Comparison of ENCODE assay signal across 1 cellular context in the genomic region with DNA sequence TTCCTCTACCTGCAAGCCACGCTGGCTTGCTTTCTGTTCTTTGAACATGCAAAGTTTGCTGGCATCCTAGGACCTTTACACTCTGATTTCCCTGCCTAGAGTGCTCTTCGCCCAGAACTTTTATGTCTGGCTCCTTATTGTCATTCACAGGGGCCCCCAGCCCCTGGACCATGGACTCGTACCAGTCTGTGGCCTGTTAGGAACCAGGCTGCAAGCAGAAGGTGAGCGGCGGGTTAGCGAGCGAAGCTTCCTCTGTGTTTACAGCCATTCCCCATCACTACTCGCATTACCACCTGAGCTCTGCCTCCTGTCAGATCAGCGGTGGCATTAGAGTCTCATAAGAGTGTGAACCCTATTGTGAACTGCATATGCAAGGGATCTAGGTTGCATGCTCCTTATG.
TF ChIP-seq lines count a peak whose summit lies in the region.

No MANE protein-coding gene starts in this region.

TF ChIP-seq in HepG2, 621 proteins besides CTCF, POLR2A, EP300 and RAD21 (continued from another document and continues in another):
- TF ChIP-seq, protein P1, sequence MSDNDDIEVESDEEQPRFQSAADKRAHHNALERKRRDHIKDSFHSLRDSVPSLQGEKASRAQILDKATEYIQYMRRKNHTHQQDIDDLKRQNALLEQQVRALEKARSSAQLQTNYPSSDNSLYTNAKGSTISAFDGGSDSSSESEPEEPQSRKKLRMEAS (IDR thresholded peaks at IDR 0.05): no peak
- TF ChIP-seq BCL6 (CRISPR knock-in tag; IDR thresholded peaks at IDR 0.05) (no peak), NFE2L1 (CRISPR knock-in tag; IDR thresholded peaks at IDR 0.05; ENCODE audit: borderline replicate concordance) (no peak), RXRA (CRISPR knock-in tag; IDR thresholded peaks at IDR 0.05) (no peak), ZSCAN31 (CRISPR knock-in tag; IDR thresholded peaks at IDR 0.05; ENCODE audit: low read depth) (no peak), ZMYM4 (CRISPR knock-in tag; IDR thresholded peaks at IDR 0.05) (peak; percentile 36; the same call in 1 of the 2 replicates), HHEX (CRISPR knock-in tag; IDR thresholded peaks at IDR 0.05) (no peak), HNF4A (CRISPR knock-in tag; IDR thresholded peaks at IDR 0.05) (peak; percentile 70), ZFP36 (IDR thresholded peaks at IDR 0.05; ENCODE audit: borderline replicate concordance, low read depth, low read length, partially characterized antibody) (no peak), SOX5 (CRISPR knock-in tag; IDR thresholded peaks at IDR 0.05; ENCODE audit: borderline replicate concordance) (peak; percentile 20; the same call in 1 of the 2 replicates), TSC22D2 (CRISPR knock-in tag; IDR thresholded peaks at IDR 0.05; ENCODE audit: borderline replicate concordance) (no peak), TAF1 (CRISPR knock-in tag; IDR thresholded peaks at IDR 0.05) (no peak), SOX6 (IDR thresholded peaks at IDR 0.05) (no peak), SOX6 (CRISPR knock-in tag; IDR thresholded peaks at IDR 0.05) (peak; percentile 57; the same call in 1 of the 2 replicates), NCOA1 (CRISPR knock-in tag; IDR thresholded peaks at IDR 0.05) (no peak), HNF4G (IDR thresholded peaks at IDR 0.05; ENCODE audit: borderline replicate concordance, low read depth, low read length) (peak; percentile 71), HNF4G (CRISPR knock-in tag; IDR thresholded peaks at IDR 0.05; ENCODE audit: borderline replicate concordance, low read depth) (0 out of 2 replicates have a peak, but pooled peaks have one; percentile 23), SMAD1 (CRISPR knock-in tag; IDR thresholded peaks at IDR 0.05; ENCODE audit: borderline replicate concordance, low read depth) (no peak), JUND (CRISPR knock-in tag; IDR thresholded peaks at IDR 0.05) (no peak), ZBTB38 (CRISPR knock-in tag; IDR thresholded peaks at IDR 0.05) (peak; percentile 81), ZNF549 (CRISPR knock-in tag; IDR thresholded peaks at IDR 0.05) (peak; percentile 69; the same call in 1 of the 2 replicates), PHB2 (IDR thresholded peaks at IDR 0.05; ENCODE audit: partially characterized antibody) (no peak), EEA1 (CRISPR knock-in tag; IDR thresholded peaks at IDR 0.05; ENCODE audit: borderline replicate concordance) (no peak), ATF7-NPFF (CRISPR knock-in tag; IDR thresholded peaks at IDR 0.05; ENCODE audit: low read depth) (no peak), RBM22 (optimal IDR thresholded peaks at IDR 0.05; ENCODE audit: low read length) (no peak), POGZ (CRISPR knock-in tag; IDR thresholded peaks at IDR 0.05) (0 out of 2 replicates have a peak, but pooled peaks have one; percentile 32)
- TF ChIP-seq, protein P2, sequence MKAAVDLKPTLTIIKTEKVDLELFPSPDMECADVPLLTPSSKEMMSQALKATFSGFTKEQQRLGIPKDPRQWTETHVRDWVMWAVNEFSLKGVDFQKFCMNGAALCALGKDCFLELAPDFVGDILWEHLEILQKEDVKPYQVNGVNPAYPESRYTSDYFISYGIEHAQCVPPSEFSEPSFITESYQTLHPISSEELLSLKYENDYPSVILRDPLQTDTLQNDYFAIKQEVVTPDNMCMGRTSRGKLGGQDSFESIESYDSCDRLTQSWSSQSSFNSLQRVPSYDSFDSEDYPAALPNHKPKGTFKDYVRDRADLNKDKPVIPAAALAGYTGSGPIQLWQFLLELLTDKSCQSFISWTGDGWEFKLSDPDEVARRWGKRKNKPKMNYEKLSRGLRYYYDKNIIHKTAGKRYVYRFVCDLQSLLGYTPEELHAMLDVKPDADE (CRISPR knock-in tag; IDR thresholded peaks at IDR 0.05): no peak
- TF ChIP-seq, protein P3, sequence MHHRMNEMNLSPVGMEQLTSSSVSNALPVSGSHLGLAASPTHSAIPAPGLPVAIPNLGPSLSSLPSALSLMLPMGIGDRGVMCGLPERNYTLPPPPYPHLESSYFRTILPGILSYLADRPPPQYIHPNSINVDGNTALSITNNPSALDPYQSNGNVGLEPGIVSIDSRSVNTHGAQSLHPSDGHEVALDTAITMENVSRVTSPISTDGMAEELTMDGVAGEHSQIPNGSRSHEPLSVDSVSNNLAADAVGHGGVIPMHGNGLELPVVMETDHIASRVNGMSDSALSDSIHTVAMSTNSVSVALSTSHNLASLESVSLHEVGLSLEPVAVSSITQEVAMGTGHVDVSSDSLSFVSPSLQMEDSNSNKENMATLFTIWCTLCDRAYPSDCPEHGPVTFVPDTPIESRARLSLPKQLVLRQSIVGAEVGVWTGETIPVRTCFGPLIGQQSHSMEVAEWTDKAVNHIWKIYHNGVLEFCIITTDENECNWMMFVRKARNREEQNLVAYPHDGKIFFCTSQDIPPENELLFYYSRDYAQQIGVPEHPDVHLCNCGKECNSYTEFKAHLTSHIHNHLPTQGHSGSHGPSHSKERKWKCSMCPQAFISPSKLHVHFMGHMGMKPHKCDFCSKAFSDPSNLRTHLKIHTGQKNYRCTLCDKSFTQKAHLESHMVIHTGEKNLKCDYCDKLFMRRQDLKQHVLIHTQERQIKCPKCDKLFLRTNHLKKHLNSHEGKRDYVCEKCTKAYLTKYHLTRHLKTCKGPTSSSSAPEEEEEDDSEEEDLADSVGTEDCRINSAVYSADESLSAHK (CRISPR knock-in tag; IDR thresholded peaks at IDR 0.05; ENCODE audit: borderline replicate concordance): no peak
- TF ChIP-seq, protein P4, sequence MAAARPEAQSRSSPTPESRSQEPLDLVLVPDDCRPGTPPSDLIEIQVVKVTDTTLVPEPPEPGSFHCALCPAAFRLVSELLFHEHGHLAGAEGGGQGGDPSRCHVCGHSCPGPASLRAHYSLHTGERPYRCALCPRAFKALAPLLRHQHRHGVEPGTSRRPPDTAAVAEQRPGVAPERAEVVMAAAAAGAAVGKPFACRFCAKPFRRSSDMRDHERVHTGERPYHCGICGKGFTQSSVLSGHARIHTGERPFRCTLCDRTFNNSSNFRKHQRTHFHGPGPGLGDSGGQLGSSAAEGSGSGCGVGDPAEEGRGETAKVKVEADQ (CRISPR knock-in tag; IDR thresholded peaks at IDR 0.05; ENCODE audit: borderline replicate concordance): no peak
- TF ChIP-seq, protein P5, sequence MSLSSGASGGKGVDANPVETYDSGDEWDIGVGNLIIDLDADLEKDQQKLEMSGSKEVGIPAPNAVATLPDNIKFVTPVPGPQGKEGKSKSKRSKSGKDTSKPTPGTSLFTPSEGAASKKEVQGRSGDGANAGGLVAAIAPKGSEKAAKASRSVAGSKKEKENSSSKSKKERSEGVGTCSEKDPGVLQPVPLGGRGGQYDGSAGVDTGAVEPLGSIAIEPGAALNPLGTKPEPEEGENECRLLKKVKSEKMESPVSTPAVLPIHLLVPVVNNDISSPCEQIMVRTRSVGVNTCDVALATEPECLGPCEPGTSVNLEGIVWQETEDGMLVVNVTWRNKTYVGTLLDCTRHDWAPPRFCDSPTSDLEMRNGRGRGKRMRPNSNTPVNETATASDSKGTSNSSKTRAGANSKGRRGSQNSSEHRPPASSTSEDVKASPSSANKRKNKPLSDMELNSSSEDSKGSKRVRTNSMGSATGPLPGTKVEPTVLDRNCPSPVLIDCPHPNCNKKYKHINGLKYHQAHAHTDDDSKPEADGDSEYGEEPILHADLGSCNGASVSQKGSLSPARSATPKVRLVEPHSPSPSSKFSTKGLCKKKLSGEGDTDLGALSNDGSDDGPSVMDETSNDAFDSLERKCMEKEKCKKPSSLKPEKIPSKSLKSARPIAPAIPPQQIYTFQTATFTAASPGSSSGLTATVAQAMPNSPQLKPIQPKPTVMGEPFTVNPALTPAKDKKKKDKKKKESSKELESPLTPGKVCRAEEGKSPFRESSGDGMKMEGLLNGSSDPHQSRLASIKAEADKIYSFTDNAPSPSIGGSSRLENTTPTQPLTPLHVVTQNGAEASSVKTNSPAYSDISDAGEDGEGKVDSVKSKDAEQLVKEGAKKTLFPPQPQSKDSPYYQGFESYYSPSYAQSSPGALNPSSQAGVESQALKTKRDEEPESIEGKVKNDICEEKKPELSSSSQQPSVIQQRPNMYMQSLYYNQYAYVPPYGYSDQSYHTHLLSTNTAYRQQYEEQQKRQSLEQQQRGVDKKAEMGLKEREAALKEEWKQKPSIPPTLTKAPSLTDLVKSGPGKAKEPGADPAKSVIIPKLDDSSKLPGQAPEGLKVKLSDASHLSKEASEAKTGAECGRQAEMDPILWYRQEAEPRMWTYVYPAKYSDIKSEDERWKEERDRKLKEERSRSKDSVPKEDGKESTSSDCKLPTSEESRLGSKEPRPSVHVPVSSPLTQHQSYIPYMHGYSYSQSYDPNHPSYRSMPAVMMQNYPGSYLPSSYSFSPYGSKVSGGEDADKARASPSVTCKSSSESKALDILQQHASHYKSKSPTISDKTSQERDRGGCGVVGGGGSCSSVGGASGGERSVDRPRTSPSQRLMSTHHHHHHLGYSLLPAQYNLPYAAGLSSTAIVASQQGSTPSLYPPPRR (CRISPR knock-in tag; IDR thresholded peaks at IDR 0.05; ENCODE audit: borderline replicate concordance): 0 out of 2 replicates have a peak, but pooled peaks have one; percentile 22
- TF ChIP-seq, protein P6, sequence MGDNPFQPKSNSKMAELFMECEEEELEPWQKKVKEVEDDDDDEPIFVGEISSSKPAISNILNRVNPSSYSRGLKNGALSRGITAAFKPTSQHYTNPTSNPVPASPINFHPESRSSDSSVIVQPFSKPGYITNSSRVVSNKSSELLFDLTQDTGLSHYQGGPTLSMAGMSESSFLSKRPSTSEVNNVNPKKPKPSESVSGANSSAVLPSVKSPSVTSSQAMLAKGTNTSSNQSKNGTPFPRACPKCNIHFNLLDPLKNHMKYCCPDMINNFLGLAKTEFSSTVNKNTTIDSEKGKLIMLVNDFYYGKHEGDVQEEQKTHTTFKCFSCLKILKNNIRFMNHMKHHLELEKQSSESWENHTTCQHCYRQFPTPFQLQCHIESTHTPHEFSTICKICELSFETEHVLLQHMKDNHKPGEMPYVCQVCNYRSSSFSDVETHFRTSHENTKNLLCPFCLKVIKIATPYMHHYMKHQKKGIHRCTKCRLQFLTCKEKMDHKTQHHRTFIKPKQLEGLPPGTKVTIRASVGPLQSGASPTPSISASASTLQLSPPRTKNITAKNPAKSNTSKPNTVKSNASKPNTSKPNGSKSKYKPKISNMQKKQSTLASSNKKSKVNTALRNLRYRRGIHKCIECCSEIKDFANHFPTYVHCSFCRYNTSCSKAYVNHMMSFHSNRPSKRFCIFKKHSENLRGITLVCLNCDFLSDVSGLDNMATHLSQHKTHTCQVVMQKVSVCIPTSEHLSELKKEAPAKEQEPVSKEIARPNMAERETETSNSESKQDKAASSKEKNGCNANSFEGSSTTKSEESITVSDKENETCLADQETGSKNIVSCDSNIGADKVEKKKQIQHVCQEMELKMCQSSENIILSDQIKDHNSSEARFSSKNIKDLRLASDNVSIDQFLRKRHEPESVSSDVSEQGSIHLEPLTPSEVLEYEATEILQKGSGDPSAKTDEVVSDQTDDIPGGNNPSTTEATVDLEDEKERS (CRISPR knock-in tag; IDR thresholded peaks at IDR 0.05): no peak
- TF ChIP-seq, protein P7, sequence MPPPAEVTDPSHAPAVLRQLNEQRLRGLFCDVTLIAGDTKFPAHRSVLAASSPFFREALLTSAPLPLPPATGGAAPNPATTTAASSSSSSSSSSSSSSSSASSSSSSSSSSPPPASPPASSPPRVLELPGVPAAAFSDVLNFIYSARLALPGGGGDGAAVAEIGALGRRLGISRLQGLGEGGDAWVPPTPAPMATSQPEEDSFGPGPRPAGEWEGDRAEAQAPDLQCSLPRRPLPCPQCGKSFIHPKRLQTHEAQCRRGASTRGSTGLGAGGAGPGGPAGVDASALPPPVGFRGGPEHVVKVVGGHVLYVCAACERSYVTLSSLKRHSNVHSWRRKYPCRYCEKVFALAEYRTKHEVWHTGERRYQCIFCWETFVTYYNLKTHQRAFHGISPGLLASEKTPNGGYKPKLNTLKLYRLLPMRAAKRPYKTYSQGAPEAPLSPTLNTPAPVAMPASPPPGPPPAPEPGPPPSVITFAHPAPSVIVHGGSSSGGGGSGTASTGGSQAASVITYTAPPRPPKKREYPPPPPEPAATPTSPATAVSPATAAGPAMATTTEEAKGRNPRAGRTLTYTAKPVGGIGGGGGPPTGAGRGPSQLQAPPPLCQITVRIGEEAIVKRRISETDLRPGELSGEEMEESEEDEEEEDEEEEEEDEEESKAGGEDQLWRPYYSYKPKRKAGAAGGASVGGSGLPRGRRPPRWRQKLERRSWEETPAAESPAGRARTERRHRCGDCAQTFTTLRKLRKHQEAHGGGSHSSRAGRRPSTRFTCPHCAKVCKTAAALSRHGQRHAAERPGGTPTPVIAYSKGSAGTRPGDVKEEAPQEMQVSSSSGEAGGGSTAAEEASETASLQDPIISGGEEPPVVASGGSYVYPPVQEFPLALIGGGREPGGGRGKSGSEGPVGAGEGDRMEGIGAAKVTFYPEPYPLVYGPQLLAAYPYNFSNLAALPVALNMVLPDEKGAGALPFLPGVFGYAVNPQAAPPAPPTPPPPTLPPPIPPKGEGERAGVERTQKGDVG (CRISPR knock-in tag; IDR thresholded peaks at IDR 0.05; ENCODE audit: borderline replicate concordance): 0 out of 2 replicates have a peak, but pooled peaks have one; percentile 53
- TF ChIP-seq, protein P8, sequence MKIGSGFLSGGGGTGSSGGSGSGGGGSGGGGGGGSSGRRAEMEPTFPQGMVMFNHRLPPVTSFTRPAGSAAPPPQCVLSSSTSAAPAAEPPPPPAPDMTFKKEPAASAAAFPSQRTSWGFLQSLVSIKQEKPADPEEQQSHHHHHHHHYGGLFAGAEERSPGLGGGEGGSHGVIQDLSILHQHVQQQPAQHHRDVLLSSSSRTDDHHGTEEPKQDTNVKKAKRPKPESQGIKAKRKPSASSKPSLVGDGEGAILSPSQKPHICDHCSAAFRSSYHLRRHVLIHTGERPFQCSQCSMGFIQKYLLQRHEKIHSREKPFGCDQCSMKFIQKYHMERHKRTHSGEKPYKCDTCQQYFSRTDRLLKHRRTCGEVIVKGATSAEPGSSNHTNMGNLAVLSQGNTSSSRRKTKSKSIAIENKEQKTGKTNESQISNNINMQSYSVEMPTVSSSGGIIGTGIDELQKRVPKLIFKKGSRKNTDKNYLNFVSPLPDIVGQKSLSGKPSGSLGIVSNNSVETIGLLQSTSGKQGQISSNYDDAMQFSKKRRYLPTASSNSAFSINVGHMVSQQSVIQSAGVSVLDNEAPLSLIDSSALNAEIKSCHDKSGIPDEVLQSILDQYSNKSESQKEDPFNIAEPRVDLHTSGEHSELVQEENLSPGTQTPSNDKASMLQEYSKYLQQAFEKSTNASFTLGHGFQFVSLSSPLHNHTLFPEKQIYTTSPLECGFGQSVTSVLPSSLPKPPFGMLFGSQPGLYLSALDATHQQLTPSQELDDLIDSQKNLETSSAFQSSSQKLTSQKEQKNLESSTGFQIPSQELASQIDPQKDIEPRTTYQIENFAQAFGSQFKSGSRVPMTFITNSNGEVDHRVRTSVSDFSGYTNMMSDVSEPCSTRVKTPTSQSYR (CRISPR knock-in tag; IDR thresholded peaks at IDR 0.05; ENCODE audit: borderline replicate concordance): no peak
- TF ChIP-seq, protein P9, sequence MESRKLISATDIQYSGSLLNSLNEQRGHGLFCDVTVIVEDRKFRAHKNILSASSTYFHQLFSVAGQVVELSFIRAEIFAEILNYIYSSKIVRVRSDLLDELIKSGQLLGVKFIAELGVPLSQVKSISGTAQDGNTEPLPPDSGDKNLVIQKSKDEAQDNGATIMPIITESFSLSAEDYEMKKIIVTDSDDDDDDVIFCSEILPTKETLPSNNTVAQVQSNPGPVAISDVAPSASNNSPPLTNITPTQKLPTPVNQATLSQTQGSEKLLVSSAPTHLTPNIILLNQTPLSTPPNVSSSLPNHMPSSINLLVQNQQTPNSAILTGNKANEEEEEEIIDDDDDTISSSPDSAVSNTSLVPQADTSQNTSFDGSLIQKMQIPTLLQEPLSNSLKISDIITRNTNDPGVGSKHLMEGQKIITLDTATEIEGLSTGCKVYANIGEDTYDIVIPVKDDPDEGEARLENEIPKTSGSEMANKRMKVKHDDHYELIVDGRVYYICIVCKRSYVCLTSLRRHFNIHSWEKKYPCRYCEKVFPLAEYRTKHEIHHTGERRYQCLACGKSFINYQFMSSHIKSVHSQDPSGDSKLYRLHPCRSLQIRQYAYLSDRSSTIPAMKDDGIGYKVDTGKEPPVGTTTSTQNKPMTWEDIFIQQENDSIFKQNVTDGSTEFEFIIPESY (CRISPR knock-in tag; IDR thresholded peaks at IDR 0.05): peak; percentile 93
